ENCODE assay signal across 1 cellular context in genomic region chr2:157244691-157245090, GRCh38.
TF ChIP-seq lines count a peak whose summit lies in the region.

No MANE protein-coding gene starts in this region.

TF ChIP-seq in IMR-90, 13 proteins besides CTCF, POLR2A, EP300 and RAD21 (continued from another document):
- no peak for TF ChIP-seq ELK1 (IDR thresholded peaks at IDR 0.05; ENCODE audit: borderline replicate concordance, low read depth, low read length)
